22 cellular contexts compared by ENCODE assay signal in genomic region chr14:103531421-103532215, GRCh38. TPM values are rescaled to one million over a fixed set of nuclear protein-coding genes. Genes with fewer than 3 reads are reported as not detected.
A peak's percentile ranks its signal among the peaks of the same experiment; 100 is the strongest.
DNase-seq lines count a peak whose midpoint lies in the region; ATAC-seq, FAIRE-seq and TF ChIP-seq lines count a peak whose summit lies in the region.
"Had no signal": no experiment of that assay in that cellular context is flagged by ENCODE, and none has a peak within 500 bp of the region (broad histone marks: within the 10 kb centered on the region; RNA-seq: fewer than 3 reads in every experiment).

No MANE protein-coding gene starts in this region.

- H3K9me3 ChIP-seq in HepG2 (ENCODE audit: low read length), result no peaks in the 10 kb centered on the region
- no peaks in the 10 kb centered on the region for H3K9me3 ChIP-seq in right lobe of liver
- H3K9me3 ChIP-seq: uterus had no signal

- no peak for DNase-seq in HepG2 (ENCODE audit: low spot score)
- DNase-seq in right lobe of liver, result no peak
- no peak for DNase-seq in T-cell
- DNase-seq in naive B cell, result no peak
- no peak for DNase-seq in SIG-M5 (lab: John Stamatoyannopoulos, UW)
- DNase-seq: activated CD8-positive, alpha-beta memory T cell treated with anti-CD3 and anti-CD28 coated beads, Interleukin-2, amount 10 ng/mL, durations not matched to agents 7 days and 5 days; activated naive CD4-positive, alpha-beta T cell treated with anti-CD3 and anti-CD28 coated beads, Interleukin-2, amount 50 U/mL, for 16 hours; brain microvascular endothelial cell; foreskin keratinocyte; H9; NCI-H1694 treated with DMSO at 0.1 percent for 48 hours; nucleus accumbens; RPMI8226; stimulated activated CD4-positive, alpha-beta T cell treated with anti-CD3 and anti-CD28 coated beads, Interleukin-1b, Interleukin-23, amount 100 ng/mL, for 48 hours; WERI-Rb-1 had no signal

- peaks cover 39% of the 10 kb centered on the region for H3K4me1 ChIP-seq in HepG2 (ENCODE audit: insufficient read depth, low read length)
- peaks cover 0 to 18% (median 8%) of the 10 kb centered on the region in 4 donors for H3K4me1 ChIP-seq in right lobe of liver

- FAIRE-seq in HepG2 (lab: Jason Lieb, UNC), result no peak
- FAIRE-seq: GM19239 had no signal

- H3K9me3 Mint-ChIP-seq in T-cell (no peaks in the 10 kb centered on the region), naive B cell (no peaks in the 10 kb centered on the region)
- H3K9me3 Mint-ChIP-seq: H9 had no signal

- TF ChIP-seq EP300 in HepG2 (IDR thresholded peaks at IDR 0.05; ENCODE audit: low read depth in 2 of 2, low read length in 2 of 2) (no peak), HepG2 (CRISPR knock-in tag; IDR thresholded peaks at IDR 0.05; ENCODE audit: borderline replicate concordance) (no peak)

- H3K36me3 Mint-ChIP-seq in T-cell (no peaks in the 10 kb centered on the region), naive B cell (no peaks in the 10 kb centered on the region)
- H3K36me3 Mint-ChIP-seq: activated CD8-positive, alpha-beta memory T cell treated with anti-CD3 and anti-CD28 coated beads, Interleukin-2, amount 10 ng/mL, durations not matched to agents 7 days and 5 days had no signal

- H3K27me3 Mint-ChIP-seq in T-cell (no peaks in the 10 kb centered on the region), naive B cell (no peaks in the 10 kb centered on the region)
- H3K27me3 Mint-ChIP-seq: activated CD8-positive, alpha-beta memory T cell treated with anti-CD3 and anti-CD28 coated beads, Interleukin-2, amount 10 ng/mL, durations not matched to agents 7 days and 5 days had no signal

- H2AFZ ChIP-seq in HepG2 (ENCODE audit: low read length), result no peak overlapping the region

- POLR2A ChIA-PET in HepG2 (lab: Yijun Ruan, JAX) (no interaction called here), T-cell (lab: Charles Lee) (interaction anchor here in 1 of 2 donors (0.5 kb wide), 1 partner anchor 32 kb away, joined by 11 read pairs; no protein-coding TSS in a partner anchor)

- peaks cover 30% of the 10 kb centered on the region for H3K79me2 ChIP-seq in HepG2 (ENCODE audit: insufficient read depth, low read length)

- CTCF ChIA-PET in HepG2 (lab: Yijun Ruan, JAX; ENCODE audit: low intra/inter-chr PET ratio, low total read pairs) (no interaction called here), T-cell (lab: Charles Lee) (no interaction called here)

- WGBS in HepG2 (ENCODE audit: low lambda C conversion rate), result 96% methylated on average over 11 of the region's 15 CpGs
- whole genome bisulfite sequencing in right lobe of liver (ENCODE audit: insufficient coverage, low coverage, low lambda C conversion rate, missing lambda C conversion rate), result 60% methylated on average over 6 of the region's 15 CpGs

- intact Hi-C loops in HepG2 (cut with micrococcal nuclease; ENCODE audit: unreplicated experiment), result no loop called here
- intact Hi-C loops in right lobe of liver (cut with DNase I), result no loop called here

- peak overlapping the region in 2 of 3 donors; percentile 31 for H3K4me3 Mint-ChIP-seq in T-cell
- H3K4me3 Mint-ChIP-seq in naive B cell, result peak overlapping the region in 6 of 8 donors; percentile 45 to 76 (median 66)
- H3K4me3 Mint-ChIP-seq: activated CD8-positive, alpha-beta memory T cell treated with anti-CD3 and anti-CD28 coated beads, Interleukin-2, amount 10 ng/mL, durations not matched to agents 7 days and 5 days had no signal

- in situ Hi-C loops in HepG2 (cut with HindIII; ENCODE audit: extremely low pct_ligation_motif_present, low pct_unique_long_range_greater_than_20kb), result no loop called here

- H3K27me3 ChIP-seq in HepG2 (ENCODE audit: control insufficient read depth in 1 of 2, insufficient read depth in 2 of 2, low read length in 2 of 2) (no peaks in the 10 kb centered on the region; a peak in 1 of 5 replicates), right lobe of liver (no peaks in the 10 kb centered on the region)
- H3K27me3 ChIP-seq: brain microvascular endothelial cell, foreskin keratinocyte, uterus had no signal

- no peak for ATAC-seq in HepG2
- no peak for ATAC-seq in right lobe of liver
- no peak for ATAC-seq in T-cell (replicated peaks in 1 of 4)
- ATAC-seq in naive B cell (ENCODE audit: low read depth in 2 of 2), result no peak
- ATAC-seq in HG02885 (IDR thresholded peaks at IDR 0.05; ENCODE audit: poor library complexity, unreplicated experiment), result no peak
- no peak for ATAC-seq in HG02759 (IDR thresholded peaks at IDR 0.05; ENCODE audit: unreplicated experiment)
- ATAC-seq: activated CD8-positive, alpha-beta memory T cell treated with anti-CD3 and anti-CD28 coated beads, Interleukin-2, amount 10 ng/mL, durations not matched to agents 7 days and 5 days; foreskin keratinocyte; left colon had no signal

- no peak for TF ChIP-seq RAD21 in HepG2 (CRISPR knock-in tag; IDR thresholded peaks at IDR 0.05)

- H3K9ac ChIP-seq in HepG2 (ENCODE audit: insufficient read depth, low read depth, low read length), result no peak overlapping the region

- H3K4me3 ChIP-seq in HepG2 (replicated peaks in 1 of 3; ENCODE audit: insufficient read depth in 1 of 3, low read depth in 2 of 3, low read length in 3 of 3), result no peak overlapping the region
- H3K4me3 ChIP-seq in right lobe of liver, result no peak overlapping the region
- H3K4me3 ChIP-seq: coronary artery, uterus had no signal

- H3K4me2 ChIP-seq in HepG2 (ENCODE audit: low read depth, low read length), result no peak overlapping the region

- H3K27ac ChIP-seq in HepG2 (ENCODE audit: extremely low read length, insufficient read depth, low read length), result no peak overlapping the region
- H3K27ac ChIP-seq in right lobe of liver, result no peak overlapping the region
- H3K27ac ChIP-seq: brain microvascular endothelial cell, foreskin keratinocyte, HL-60, WERI-Rb-1 had no signal

- no peak overlapping the region for H3K27ac Mint-ChIP-seq in T-cell
- peak overlapping the region in 3 of 6 donors; percentile 18 to 90 (median 76) for H3K27ac Mint-ChIP-seq in naive B cell
- H3K27ac Mint-ChIP-seq: activated CD8-positive, alpha-beta memory T cell treated with anti-CD3 and anti-CD28 coated beads, Interleukin-2, amount 10 ng/mL, durations not matched to agents 7 days and 5 days; H9 had no signal

- no peak for TF ChIP-seq POLR2A in HepG2 (IDR thresholded peaks at IDR 0.05; ENCODE audit: insufficient read depth in 1 of 2, low read depth in 2 of 2, low read length in 2 of 2)
- TF ChIP-seq POLR2A in right lobe of liver (IDR thresholded peaks at IDR 0.05), result no peak

- no peaks in the 10 kb centered on the region for H4K20me1 ChIP-seq in HepG2 (ENCODE audit: insufficient read depth, low read length)

- H3K4me1 Mint-ChIP-seq in T-cell (peaks cover 35 to 50% (median 44%) of the 10 kb centered on the region in 3 donors), naive B cell (peaks cover 38 to 52% (median 40%) of the 10 kb centered on the region in 3 donors)

- no TSS peak for BruUV-seq in HepG2 (replicated peaks; lab: Mats Ljungman, UMichigan)

- TF ChIP-seq CTCF in HepG2 (CRISPR knock-in tag; IDR thresholded peaks at IDR 0.05), result no peak
- TF ChIP-seq CTCF in right lobe of liver (IDR thresholded peaks at IDR 0.05), result no peak

- peaks cover 3 to 4% of the 10 kb centered on the region in 2 experiments; a peak in 3 of 5 replicates for H3K36me3 ChIP-seq in HepG2 (replicated peaks in 1 of 2; ENCODE audit: control insufficient read depth in 1 of 2, insufficient read depth in 2 of 2, low read length in 2 of 2)
- H3K36me3 ChIP-seq in right lobe of liver, result no peaks in the 10 kb centered on the region
- H3K36me3 ChIP-seq: uterus had no signal

RNA-seq across cellular contexts. Expression of gene TRMT61A, which starts 2.6 kb away (rescaled TPM):
- total RNA-seq in HepG2 (2016; rRNA removed; fragmentation: Illumina TruSeq; extraction: Trizol), result 12.2 and 13.6 TPM in 2 replicates
- 4.0 and 5.2 TPM in 2 replicates for total RNA-seq in HepG2 (2016; cell fraction: cytosol; rRNA removed; fragmentation: Illumina TruSeq; extraction: Trizol; ENCODE audit: low read depth)
- 12.4 and 14.5 TPM in 2 replicates for total RNA-seq in HepG2 (2016; cell fraction: insoluble cytoplasmic fraction; rRNA removed; fragmentation: Illumina TruSeq; extraction: Trizol)
- total RNA-seq in HepG2 (2016; cell fraction: membrane; rRNA removed; fragmentation: Illumina TruSeq; extraction: Trizol), result 8.3 and 9.6 TPM in 2 replicates
- total RNA-seq in HepG2 (2016; cell fraction: nucleus; rRNA removed; fragmentation: Illumina TruSeq; extraction: Trizol), result 10.4 and 11.7 TPM in 2 replicates
- polyA plus RNA-seq in HepG2 (2011; rRNA removed), result 6.5 and 9.8 TPM in 2 replicates
- polyA plus RNA-seq in HepG2 (2011; cell fraction: cytosol; rRNA removed), result 6.4 and 11.5 TPM in 2 replicates
- 26.1 and 31.2 TPM in 2 replicates for polyA plus RNA-seq in HepG2 (2011; cell fraction: nucleus; rRNA removed)
- 4.0 and 8.4 TPM in 2 replicates for polyA plus RNA-seq in HepG2 (2012)
- polyA plus RNA-seq in HepG2 (2016; cell fraction: cytosol; fragmentation: Illumina TruSeq; extraction: Trizol; ENCODE audit: low read depth), result 3.9 and 4.4 TPM in 2 replicates
- 12.0 and 13.1 TPM in 2 replicates for polyA plus RNA-seq in HepG2 (2016; cell fraction: insoluble cytoplasmic fraction; fragmentation: Illumina TruSeq; extraction: Trizol; ENCODE audit: low read depth)
- polyA plus RNA-seq in HepG2 (2016; cell fraction: membrane; fragmentation: Illumina TruSeq; extraction: Trizol; ENCODE audit: low read depth), result 6.7 and 7.2 TPM in 2 replicates
- polyA plus RNA-seq in HepG2 (2016; cell fraction: nucleus; fragmentation: Illumina TruSeq; extraction: Trizol; ENCODE audit: insufficient read depth, low read depth), result 13.5 and 14.3 TPM in 2 replicates
- polyA minus RNA-seq in HepG2 (2011; rRNA and poly(A)+ RNA removed; ENCODE audit: low replicate concordance), result 14.6 and 19.9 TPM in 2 replicates
- polyA minus RNA-seq in HepG2 (2011; cell fraction: cytosol; rRNA and poly(A)+ RNA removed), result 4.6 and 4.7 TPM in 2 replicates
- polyA minus RNA-seq in HepG2 (2011; cell fraction: nucleus; rRNA and poly(A)+ RNA removed), result 15.8 and 16.6 TPM in 2 replicates
- total RNA-seq in right lobe of liver, result 10 to 100 TPM in 2 of 6 experiments, 1 to 10 TPM in 4; 3.8 to 12.1 (median 4.8) TPM
- total RNA-seq in T-cell, result 10 to 100 TPM; 10.0 to 20.3 (median 17.6) TPM
- polyA plus RNA-seq in naive B cell (ENCODE audit: low read depth in 6 of 6), result 10 to 100 TPM in 1 of 6 donors, 1 to 10 TPM in 5; 6.2 to 13.9 (median 8.3) TPM

RNA-seq across cellular contexts. Expression of gene CKB, which starts 9.0 kb away (rescaled TPM):
- 82.3 and 92.4 TPM in 2 replicates for total RNA-seq in HepG2 (2016; rRNA removed; fragmentation: Illumina TruSeq; extraction: Trizol)
- 35.0 and 38.6 TPM in 2 replicates for total RNA-seq in HepG2 (2016; cell fraction: cytosol; rRNA removed; fragmentation: Illumina TruSeq; extraction: Trizol; ENCODE audit: low read depth)
- total RNA-seq in HepG2 (2016; cell fraction: insoluble cytoplasmic fraction; rRNA removed; fragmentation: Illumina TruSeq; extraction: Trizol), result 77.0 and 90.7 TPM in 2 replicates
- total RNA-seq in HepG2 (2016; cell fraction: membrane; rRNA removed; fragmentation: Illumina TruSeq; extraction: Trizol), result 39.1 and 44.5 TPM in 2 replicates
- total RNA-seq in HepG2 (2016; cell fraction: nucleus; rRNA removed; fragmentation: Illumina TruSeq; extraction: Trizol), result 55.0 and 62.1 TPM in 2 replicates
- polyA plus RNA-seq in HepG2 (2011; rRNA removed), result 179 and 217 TPM in 2 replicates
- polyA plus RNA-seq in HepG2 (2011; cell fraction: cytosol; rRNA removed), result 94.2 and 257 TPM in 2 replicates
- polyA plus RNA-seq in HepG2 (2011; cell fraction: nucleus; rRNA removed), result 634 and 1,191 TPM in 2 replicates
- polyA plus RNA-seq in HepG2 (2012), result 136 and 210 TPM in 2 replicates
- polyA plus RNA-seq in HepG2 (2016; cell fraction: cytosol; fragmentation: Illumina TruSeq; extraction: Trizol; ENCODE audit: low read depth), result 60.2 and 68.2 TPM in 2 replicates
- polyA plus RNA-seq in HepG2 (2016; cell fraction: insoluble cytoplasmic fraction; fragmentation: Illumina TruSeq; extraction: Trizol; ENCODE audit: low read depth), result 156 and 198 TPM in 2 replicates
- polyA plus RNA-seq in HepG2 (2016; cell fraction: membrane; fragmentation: Illumina TruSeq; extraction: Trizol; ENCODE audit: low read depth), result 60.4 and 60.5 TPM in 2 replicates
- 164 and 170 TPM in 2 replicates for polyA plus RNA-seq in HepG2 (2016; cell fraction: nucleus; fragmentation: Illumina TruSeq; extraction: Trizol; ENCODE audit: insufficient read depth, low read depth)
- polyA minus RNA-seq in HepG2 (2011; rRNA and poly(A)+ RNA removed; ENCODE audit: low replicate concordance), result 111 and 125 TPM in 2 replicates
- 96.8 and 156 TPM in 2 replicates for polyA minus RNA-seq in HepG2 (2011; cell fraction: cytosol; rRNA and poly(A)+ RNA removed)
- 34.2 and 39.0 TPM in 2 replicates for polyA minus RNA-seq in HepG2 (2011; cell fraction: nucleus; rRNA and poly(A)+ RNA removed)
- 10 to 100 TPM in 2 of 6 experiments, 1 to 10 TPM in 4; 3.6 to 57.1 (median 6.7) TPM for total RNA-seq in right lobe of liver
- 1 to 10 TPM; 4.7 to 7.6 (median 6.6) TPM for total RNA-seq in T-cell
- polyA plus RNA-seq in naive B cell (ENCODE audit: low read depth in 6 of 6), result under 1 TPM in 2 of 6 donors, not detected in 4; 0.80 to 1.00 TPM

RNA-seq across cellular contexts. Expression of gene BAG5, which starts 30.8 kb away (rescaled TPM):
- 21.0 and 34.8 TPM in 2 replicates for total RNA-seq in HepG2 (2016; rRNA removed; fragmentation: Illumina TruSeq; extraction: Trizol)
- total RNA-seq in HepG2 (2016; cell fraction: cytosol; rRNA removed; fragmentation: Illumina TruSeq; extraction: Trizol; ENCODE audit: low read depth), result 2.3 and 2.5 TPM in 2 replicates
- total RNA-seq in HepG2 (2016; cell fraction: insoluble cytoplasmic fraction; rRNA removed; fragmentation: Illumina TruSeq; extraction: Trizol), result 21.9 and 34.1 TPM in 2 replicates
- 11.4 and 14.2 TPM in 2 replicates for total RNA-seq in HepG2 (2016; cell fraction: membrane; rRNA removed; fragmentation: Illumina TruSeq; extraction: Trizol)
- total RNA-seq in HepG2 (2016; cell fraction: nucleus; rRNA removed; fragmentation: Illumina TruSeq; extraction: Trizol), result 14.8 and 16.2 TPM in 2 replicates
- 3.0 and 3.5 TPM in 2 replicates for polyA plus RNA-seq in HepG2 (2011; rRNA removed)
- polyA plus RNA-seq in HepG2 (2011; cell fraction: cytosol; rRNA removed), result 2.5 and 3.9 TPM in 2 replicates
- 3.3 and 3.7 TPM in 2 replicates for polyA plus RNA-seq in HepG2 (2011; cell fraction: nucleus; rRNA removed)
- 7.9 and 9.3 TPM in 2 replicates for polyA plus RNA-seq in HepG2 (2012)
- polyA plus RNA-seq in HepG2 (2016; cell fraction: cytosol; fragmentation: Illumina TruSeq; extraction: Trizol; ENCODE audit: low read depth), result 1.0 and 1.3 TPM in 2 replicates
- polyA plus RNA-seq in HepG2 (2016; cell fraction: insoluble cytoplasmic fraction; fragmentation: Illumina TruSeq; extraction: Trizol; ENCODE audit: low read depth), result 16.8 and 20.0 TPM in 2 replicates
- polyA plus RNA-seq in HepG2 (2016; cell fraction: membrane; fragmentation: Illumina TruSeq; extraction: Trizol; ENCODE audit: low read depth), result 5.3 and 6.2 TPM in 2 replicates
- polyA plus RNA-seq in HepG2 (2016; cell fraction: nucleus; fragmentation: Illumina TruSeq; extraction: Trizol; ENCODE audit: insufficient read depth, low read depth), result 13.8 and 14.6 TPM in 2 replicates
- 5.3 and 11.8 TPM in 2 replicates for polyA minus RNA-seq in HepG2 (2011; rRNA and poly(A)+ RNA removed; ENCODE audit: low replicate concordance)
- 7.2 and 8.6 TPM in 2 replicates for polyA minus RNA-seq in HepG2 (2011; cell fraction: cytosol; rRNA and poly(A)+ RNA removed)
- 9.8 and 9.9 TPM in 2 replicates for polyA minus RNA-seq in HepG2 (2011; cell fraction: nucleus; rRNA and poly(A)+ RNA removed)
- 10 to 100 TPM in 4 of 6 experiments, 1 to 10 TPM in 2; 6.5 to 11.4 (median 10.9) TPM for total RNA-seq in right lobe of liver
- total RNA-seq in T-cell, result 10 to 100 TPM; 28.2 to 36.3 (median 31.1) TPM
- 10 to 100 TPM; 11.0 to 55.5 (median 41.9) TPM for polyA plus RNA-seq in naive B cell (ENCODE audit: low read depth in 6 of 6)

RNA-seq across cellular contexts. Expression of gene COA8, which starts 31.1 kb away (rescaled TPM):
- total RNA-seq in HepG2 (2016; rRNA removed; fragmentation: Illumina TruSeq; extraction: Trizol) (25.1 and 25.2 TPM in 2 replicates), right lobe of liver (10 to 100 TPM in 5 of 6 experiments, 1 to 10 TPM in 1; 7.5 to 17.7 (median 14.9) TPM), T-cell (10 to 100 TPM; 17.7 to 27.5 (median 22.3) TPM)
- total RNA-seq in HepG2 (2016; cell fraction: cytosol; rRNA removed; fragmentation: Illumina TruSeq; extraction: Trizol; ENCODE audit: low read depth), result 29.4 and 38.9 TPM in 2 replicates
- total RNA-seq in HepG2 (2016; cell fraction: insoluble cytoplasmic fraction; rRNA removed; fragmentation: Illumina TruSeq; extraction: Trizol), result 25.7 and 29.2 TPM in 2 replicates
- total RNA-seq in HepG2 (2016; cell fraction: membrane; rRNA removed; fragmentation: Illumina TruSeq; extraction: Trizol), result 46.6 and 48.0 TPM in 2 replicates
- 11.0 and 15.0 TPM in 2 replicates for total RNA-seq in HepG2 (2016; cell fraction: nucleus; rRNA removed; fragmentation: Illumina TruSeq; extraction: Trizol)
- polyA plus RNA-seq in HepG2 (2011; rRNA removed) (10.9 and 14.0 TPM in 2 replicates), naive B cell (ENCODE audit: low read depth in 6 of 6) (10 to 100 TPM; 47.5 to 70.7 (median 57.8) TPM)
- polyA plus RNA-seq in HepG2 (2011; cell fraction: cytosol; rRNA removed), result 10.2 and 14.5 TPM in 2 replicates
- polyA plus RNA-seq in HepG2 (2011; cell fraction: nucleus; rRNA removed), result 2.6 and 3.1 TPM in 2 replicates
- 25.7 and 32.6 TPM in 2 replicates for polyA plus RNA-seq in HepG2 (2012)
- polyA plus RNA-seq in HepG2 (2016; cell fraction: cytosol; fragmentation: Illumina TruSeq; extraction: Trizol; ENCODE audit: low read depth), result 63.7 and 73.8 TPM in 2 replicates
- polyA plus RNA-seq in HepG2 (2016; cell fraction: insoluble cytoplasmic fraction; fragmentation: Illumina TruSeq; extraction: Trizol; ENCODE audit: low read depth), result 33.7 and 39.8 TPM in 2 replicates
- 52.0 and 59.9 TPM in 2 replicates for polyA plus RNA-seq in HepG2 (2016; cell fraction: membrane; fragmentation: Illumina TruSeq; extraction: Trizol; ENCODE audit: low read depth)
- polyA plus RNA-seq in HepG2 (2016; cell fraction: nucleus; fragmentation: Illumina TruSeq; extraction: Trizol; ENCODE audit: insufficient read depth, low read depth), result 21.5 and 21.7 TPM in 2 replicates
- polyA minus RNA-seq in HepG2 (2011; rRNA and poly(A)+ RNA removed; ENCODE audit: low replicate concordance), result 4.7 and 5.1 TPM in 2 replicates
- 3.6 and 6.4 TPM in 2 replicates for polyA minus RNA-seq in HepG2 (2011; cell fraction: cytosol; rRNA and poly(A)+ RNA removed)
- 10.1 and 11.3 TPM in 2 replicates for polyA minus RNA-seq in HepG2 (2011; cell fraction: nucleus; rRNA and poly(A)+ RNA removed)
